31 cellular contexts compared by ENCODE assay signal in the genomic region with DNA sequence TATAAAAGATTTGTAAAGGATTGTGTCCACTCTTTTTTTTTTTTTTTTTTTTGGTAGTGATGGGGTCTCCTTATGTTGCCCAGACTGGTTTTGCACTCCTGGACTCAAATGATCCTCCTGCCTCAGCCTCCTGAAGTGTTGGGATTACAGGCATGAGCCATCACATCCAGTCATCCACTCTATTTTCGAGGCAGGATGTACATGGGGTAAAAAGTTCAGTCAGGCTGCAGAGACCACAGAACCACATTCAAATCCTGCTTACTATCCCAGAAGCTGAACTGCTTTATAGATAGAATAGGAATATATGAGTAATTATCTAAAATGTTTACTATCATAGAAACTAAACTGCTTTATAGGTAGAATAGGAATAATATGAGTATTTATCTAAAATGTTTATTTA. TPM values are rescaled to one million over a fixed set of nuclear protein-coding genes. Genes with fewer than 3 reads are reported as not detected.
DNase-seq lines count a peak whose midpoint lies in the region; ATAC-seq, FAIRE-seq and TF ChIP-seq lines count a peak whose summit lies in the region.
"Had no signal": no experiment of that assay in that cellular context is flagged by ENCODE, and none has a peak within 500 bp of the region (broad histone marks: within the 10 kb centered on the region; RNA-seq: fewer than 3 reads in every experiment).

No MANE protein-coding gene starts in this region.

- DNase-seq in Daoy (ENCODE audit: low read depth) (peak; percentile 41), M059J (ENCODE audit: low read depth) (peak; percentile 62), cardiac fibroblast (ENCODE audit: low read depth in 2 of 2) (peak; percentile 6 to 60), iris pigment epithelial cell (ENCODE audit: low read depth) (peak; percentile 91), NCI-H1105 treated with DMSO at 0.1 percent for 48 hours (lab: John Stamatoyannopoulos, UW) (no peak), psoas muscle (no peak), GM12892 (ENCODE audit: insufficient read length) (no peak)
- DNase-seq: activated CD4-positive, alpha-beta T cell treated with anti-CD3 and anti-CD28 coated beads, Interleukin-2, amount 50 U/mL, for 1 hour; activated CD8-positive, alpha-beta memory T cell treated with anti-CD3 and anti-CD28 coated beads, Interleukin-2, amount 10 ng/mL, durations not matched to agents 7 days and 5 days; activated naive CD4-positive, alpha-beta T cell treated with anti-CD3 and anti-CD28 coated beads, Interleukin-2, amount 50 U/mL, for 16 hours; activated T-cell treated with anti-CD3 and anti-CD28 coated beads, Interleukin-2, amount 50 U/mL, for 72 hours; CD4-positive, CD25-positive, alpha-beta regulatory T cell; cerebellar nuclear complex; gastrocnemius medialis; left ventricle myocardium superior; midbrain; natural killer cell; NCI-H187; NCI-H69; stimulated activated CD4-positive, alpha-beta T cell treated with anti-CD3 and anti-CD28 coated beads, Interleukin-4, amount 100 ng/mL, for 24 hours; stimulated activated naive CD8-positive, alpha-beta T cell treated with anti-CD3 and anti-CD28 coated beads, Interleukin-15, Interleukin-2, amounts not matched to agents 100 U/mL and 50 U/mL, for 24 hours; T1000; tibial artery had no signal

- no peak for ATAC-seq in psoas muscle
- ATAC-seq in HG02885 (IDR thresholded peaks at IDR 0.05; ENCODE audit: poor library complexity, unreplicated experiment): no peak
- ATAC-seq: activated CD8-positive, alpha-beta memory T cell treated with anti-CD3 and anti-CD28 coated beads, Interleukin-2, amount 10 ng/mL, durations not matched to agents 7 days and 5 days; activated T-cell treated with anti-CD3 and anti-CD28 coated beads, Interleukin-2, amount 50 U/mL, for 72 hours; gastrocnemius medialis; GM23338; left ventricle myocardium superior; natural killer cell; stimulated activated naive CD8-positive, alpha-beta T cell treated with anti-CD3 and anti-CD28 coated beads, Interleukin-15, Interleukin-2, amounts not matched to agents 100 U/mL and 50 U/mL, for 24 hours; WTC11 had no signal

- TF ChIP-seq CTCF in cardiac fibroblast (IDR thresholded peaks at IDR 0.05; ENCODE audit: low read depth, low read length) (no peak), psoas muscle (IDR thresholded peaks at IDR 0.05) (no peak)

- H3K4me3 ChIP-seq in cardiac fibroblast (replicated peaks in 1 of 2; ENCODE audit: low read depth in 2 of 2, low read length in 2 of 2) (no peak overlapping the region), psoas muscle (no peak overlapping the region)
- H3K4me3 ChIP-seq: gastrocnemius medialis, GM23338, right atrium auricular region, tibial artery had no signal

- FAIRE-seq in GM12892 (lab: Jason Lieb, UNC): no peak
- FAIRE-seq: islet of Langerhans had no signal

- H3K27ac ChIP-seq in psoas muscle: no peak overlapping the region
- H3K27ac ChIP-seq: gastrocnemius medialis, KMS-11, right atrium auricular region, tibial artery had no signal

- H3K4me1 ChIP-seq in psoas muscle: no peaks in the 10 kb centered on the region
- H3K4me1 ChIP-seq: gastrocnemius medialis, right atrium auricular region, tibial artery had no signal

- H3K9me3 ChIP-seq in psoas muscle: no peaks in the 10 kb centered on the region
- H3K9me3 ChIP-seq: gastrocnemius medialis, right atrium auricular region, tibial artery had no signal

- no peak for TF ChIP-seq POLR2A in GM12892 (IDR thresholded peaks at IDR 0.05; ENCODE audit: low read depth, low read length)

- 58 to 74% (median 63%) methylated on average over 1 of the region's 1 CpG for WGBS in psoas muscle, 3 donors

- H3K36me3 ChIP-seq in psoas muscle (ENCODE audit: insufficient read depth in 1 of 2, low read depth in 1 of 2): no peaks in the 10 kb centered on the region
- H3K36me3 ChIP-seq: gastrocnemius medialis, right atrium auricular region, tibial artery had no signal

- intact Hi-C loops in psoas muscle (cut with DNase I): no loop called here

- H3K27me3 ChIP-seq in psoas muscle (ENCODE audit: insufficient read depth in 3 of 3, low read length in 2 of 3): no peaks in the 10 kb centered on the region
- H3K27me3 ChIP-seq: gastrocnemius medialis, right atrium auricular region, tibial artery had no signal

RNA-seq across cellular contexts. Expression of gene KCNK2, which starts 26.0 kb away (rescaled TPM):
- total RNA-seq in Daoy (2014; rRNA removed; shearing (Covaris generic)): 0.80 and 1.3 TPM in 2 replicates
- 7.5 and 9.9 TPM in 2 replicates for total RNA-seq in M059J (2014; rRNA removed; shearing (Covaris generic))
- total RNA-seq in psoas muscle: 1 to 10 TPM in 2 of 4 donors, under 1 TPM in 2; 0.37 to 1.7 (median 1.1) TPM
- 1 to 10 TPM in 1 of 3 donors, under 1 TPM in 2; 0.03 to 2.1 (median 0.24) TPM for polyA plus RNA-seq in psoas muscle
- polyA plus RNA-seq in GM12892 (2012; ENCODE audit: missing spikeins): 0.19 TPM
- total RNA-seq: activated CD8-positive, alpha-beta memory T cell treated with anti-CD3 and anti-CD28 coated beads, Interleukin-2, amount 10 ng/mL, durations not matched to agents 7 days and 5 days; activated T-cell treated with anti-CD3 and anti-CD28 coated beads, Interleukin-2, amount 50 U/mL, for 72 hours; CD4-positive, CD25-positive, alpha-beta regulatory T cell; HT-29; left ventricle myocardium superior; natural killer cell; osteocyte had no signal
- polyA plus RNA-seq: CD4-positive, CD25-positive, alpha-beta regulatory T cell had no signal

Comparison
In these comparisons a context has a peak if more than half of its experiments do, and no peak if none do; other contexts are left out.
1. DNase-seq: peak in Daoy (single experiment), M059J (single experiment), cardiac fibroblast (2 of 2) and iris pigment epithelial cell (single experiment); none in NCI-H1105 treated with DMSO at 0.1 percent for 48 hours (single experiment), psoas muscle (0 of 2) and GM12892 (single experiment).